1 cellular context compared by ENCODE assay signal in the genomic region with DNA sequence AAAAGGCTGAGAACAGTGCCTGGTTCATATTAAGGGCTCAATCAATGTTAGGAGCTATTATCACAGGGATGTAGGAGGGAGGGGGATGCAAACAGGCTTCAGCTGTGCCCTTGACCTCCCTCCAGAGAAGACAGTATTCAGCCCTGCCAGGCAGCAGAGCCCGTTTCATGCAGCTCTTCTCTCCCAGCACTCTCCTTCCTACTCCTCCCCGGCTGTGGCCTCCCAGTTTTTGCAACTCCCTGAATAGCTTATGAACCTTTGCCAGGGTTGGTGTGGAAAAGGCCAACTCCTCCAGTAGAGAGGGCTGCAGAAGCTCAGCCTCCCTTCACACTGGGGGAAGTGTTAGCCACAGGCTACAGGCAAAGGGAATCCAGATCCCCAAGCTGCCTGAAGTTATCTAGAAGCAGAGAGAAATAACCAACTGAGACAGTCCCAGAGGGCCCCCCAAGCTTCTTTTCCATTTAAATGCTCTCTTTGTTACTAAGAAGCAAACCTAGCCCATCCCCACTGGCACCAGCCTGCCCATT.
TF ChIP-seq lines count a peak whose summit lies in the region.

No MANE protein-coding gene starts in this region.

TF ChIP-seq in GM23338, 12 proteins besides CTCF, POLR2A, EP300 and RAD21 (continued from another document):
- TF ChIP-seq, protein P1, sequence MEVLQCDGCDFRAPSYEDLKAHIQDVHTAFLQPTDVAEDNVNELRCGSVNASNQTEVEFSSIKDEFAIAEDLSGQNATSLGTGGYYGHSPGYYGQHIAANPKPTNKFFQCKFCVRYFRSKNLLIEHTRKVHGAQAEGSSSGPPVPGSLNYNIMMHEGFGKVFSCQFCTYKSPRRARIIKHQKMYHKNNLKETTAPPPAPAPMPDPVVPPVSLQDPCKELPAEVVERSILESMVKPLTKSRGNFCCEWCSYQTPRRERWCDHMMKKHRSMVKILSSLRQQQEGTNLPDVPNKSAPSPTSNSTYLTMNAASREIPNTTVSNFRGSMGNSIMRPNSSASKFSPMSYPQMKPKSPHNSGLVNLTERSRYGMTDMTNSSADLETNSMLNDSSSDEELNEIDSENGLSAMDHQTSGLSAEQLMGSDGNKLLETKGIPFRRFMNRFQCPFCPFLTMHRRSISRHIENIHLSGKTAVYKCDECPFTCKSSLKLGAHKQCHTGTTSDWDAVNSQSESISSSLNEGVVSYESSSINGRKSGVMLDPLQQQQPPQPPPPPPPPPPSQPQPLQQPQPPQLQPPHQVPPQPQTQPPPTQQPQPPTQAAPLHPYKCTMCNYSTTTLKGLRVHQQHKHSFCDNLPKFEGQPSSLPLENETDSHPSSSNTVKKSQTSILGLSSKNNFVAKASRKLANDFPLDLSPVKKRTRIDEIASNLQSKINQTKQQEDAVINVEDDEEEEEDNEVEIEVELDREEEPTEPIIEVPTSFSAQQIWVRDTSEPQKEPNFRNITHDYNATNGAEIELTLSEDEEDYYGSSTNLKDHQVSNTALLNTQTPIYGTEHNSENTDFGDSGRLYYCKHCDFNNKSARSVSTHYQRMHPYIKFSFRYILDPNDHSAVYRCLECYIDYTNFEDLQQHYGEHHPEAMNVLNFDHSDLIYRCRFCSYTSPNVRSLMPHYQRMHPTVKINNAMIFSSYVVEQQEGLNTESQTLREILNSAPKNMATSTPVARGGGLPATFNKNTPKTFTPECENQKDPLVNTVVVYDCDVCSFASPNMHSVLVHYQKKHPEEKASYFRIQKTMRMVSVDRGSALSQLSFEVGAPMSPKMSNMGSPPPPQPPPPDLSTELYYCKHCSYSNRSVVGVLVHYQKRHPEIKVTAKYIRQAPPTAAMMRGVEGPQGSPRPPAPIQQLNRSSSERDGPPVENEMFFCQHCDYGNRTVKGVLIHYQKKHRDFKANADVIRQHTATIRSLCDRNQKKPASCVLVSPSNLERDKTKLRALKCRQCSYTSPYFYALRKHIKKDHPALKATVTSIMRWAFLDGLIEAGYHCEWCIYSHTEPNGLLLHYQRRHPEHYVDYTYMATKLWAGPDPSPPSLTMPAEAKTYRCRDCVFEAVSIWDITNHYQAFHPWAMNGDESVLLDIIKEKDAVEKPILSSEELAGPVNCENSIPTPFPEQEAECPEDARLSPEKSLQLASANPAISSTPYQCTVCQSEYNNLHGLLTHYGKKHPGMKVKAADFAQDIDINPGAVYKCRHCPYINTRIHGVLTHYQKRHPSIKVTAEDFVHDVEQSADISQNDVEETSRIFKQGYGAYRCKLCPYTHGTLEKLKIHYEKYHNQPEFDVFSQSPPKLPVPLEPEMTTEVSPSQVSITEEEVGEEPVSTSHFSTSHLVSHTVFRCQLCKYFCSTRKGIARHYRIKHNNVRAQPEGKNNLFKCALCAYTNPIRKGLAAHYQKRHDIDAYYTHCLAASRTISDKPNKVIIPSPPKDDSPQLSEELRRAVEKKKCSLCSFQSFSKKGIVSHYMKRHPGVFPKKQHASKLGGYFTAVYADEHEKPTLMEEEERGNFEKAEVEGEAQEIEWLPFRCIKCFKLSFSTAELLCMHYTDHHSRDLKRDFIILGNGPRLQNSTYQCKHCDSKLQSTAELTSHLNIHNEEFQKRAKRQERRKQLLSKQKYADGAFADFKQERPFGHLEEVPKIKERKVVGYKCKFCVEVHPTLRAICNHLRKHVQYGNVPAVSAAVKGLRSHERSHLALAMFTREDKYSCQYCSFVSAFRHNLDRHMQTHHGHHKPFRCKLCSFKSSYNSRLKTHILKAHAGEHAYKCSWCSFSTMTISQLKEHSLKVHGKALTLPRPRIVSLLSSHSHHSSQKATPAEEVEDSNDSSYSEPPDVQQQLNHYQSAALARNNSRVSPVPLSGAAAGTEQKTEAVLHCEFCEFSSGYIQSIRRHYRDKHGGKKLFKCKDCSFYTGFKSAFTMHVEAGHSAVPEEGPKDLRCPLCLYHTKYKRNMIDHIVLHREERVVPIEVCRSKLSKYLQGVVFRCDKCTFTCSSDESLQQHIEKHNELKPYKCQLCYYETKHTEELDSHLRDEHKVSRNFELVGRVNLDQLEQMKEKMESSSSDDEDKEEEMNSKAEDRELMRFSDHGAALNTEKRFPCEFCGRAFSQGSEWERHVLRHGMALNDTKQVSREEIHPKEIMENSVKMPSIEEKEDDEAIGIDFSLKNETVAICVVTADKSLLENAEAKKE (CRISPR knock-in tag; IDR thresholded peaks at IDR 0.05): no peak
- TF ChIP-seq NANOG (IDR thresholded peaks at IDR 0.05; ENCODE audit: borderline replicate concordance): no peak
- TF ChIP-seq CREB1 (CRISPR knock-in tag; IDR thresholded peaks at IDR 0.05; ENCODE audit: low read depth): no peak
- TF ChIP-seq ZNF114 (CRISPR knock-in tag; IDR thresholded peaks at IDR 0.05): no peak
- no peak for TF ChIP-seq EZH2 (IDR thresholded peaks at IDR 0.05; ENCODE audit: low read depth, unreplicated experiment)
